35 cellular contexts compared by ENCODE assay signal in the genomic region with DNA sequence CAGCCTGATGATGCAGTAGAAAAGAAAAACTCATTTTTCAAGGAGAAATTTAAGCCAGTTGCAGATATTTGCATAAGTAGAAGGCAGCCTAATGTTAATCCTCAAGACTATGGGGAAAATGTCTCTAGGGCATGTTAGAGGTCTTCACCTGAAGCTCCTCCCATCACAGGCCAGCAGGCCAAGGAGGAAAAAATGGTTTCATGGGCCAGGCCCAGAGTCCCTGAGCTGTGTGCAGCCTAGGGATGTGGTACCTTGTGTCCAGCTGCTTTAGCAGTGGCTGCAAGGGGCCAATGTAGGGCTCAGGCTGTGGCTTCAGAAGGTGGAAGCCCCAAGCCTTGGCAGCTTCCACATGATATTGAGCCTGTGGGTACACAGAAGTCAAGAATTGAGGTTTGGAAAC.
"Had no signal": no experiment of that assay in that cellular context is flagged by ENCODE, and none has a peak within 500 bp of the region (broad histone marks: within the 10 kb centered on the region; RNA-seq: fewer than 3 reads in every experiment).

No MANE protein-coding gene starts in this region.

- H3K4me3 ChIP-seq: MG63 had no signal

- H3K9me3 ChIP-seq: MG63 had no signal

- DNase-seq: Karpas-422, Kasumi-1, MG63, MM.1S, MV-4-11, NCI-H1048, NCI-H1092, NCI-H1092 treated with DMSO at 0.1 percent for 48 hours, NCI-H1105, NCI-H1105 treated with DMSO at 0.1 percent for 48 hours, NCI-H1417, NCI-H1417 treated with DMSO at 0.1 percent for 48 hours, NCI-H1436, NCI-H1436 treated with DMSO at 0.1 percent for 48 hours, NCI-H146, NCI-H1694, NCI-H1694 treated with DMSO at 0.1 percent for 48 hours, NCI-H187, NCI-H187 treated with DMSO at 0.1 percent for 48 hours, NCI-H1930, NCI-H2029, NCI-H2029 treated with DMSO at 0.1 percent for 48 hours, NCI-H2081, NCI-H2081 treated with DMSO at 0.1 percent for 48 hours, NCI-H2107, NCI-H2171, NCI-H2171 treated with DMSO at 0.1 percent for 48 hours, NCI-H2227 treated with DMSO at 0.1 percent for 48 hours, NCI-H226, NCI-H345, NCI-H446, NCI-H446 treated with DMSO at 0.1 percent for 48 hours, NCI-H510A, NCI-H510A treated with DMSO at 0.1 percent for 48 hours, NCI-H524 had no signal

- H3K36me3 ChIP-seq: MG63 had no signal

- H3K27me3 ChIP-seq: MG63 had no signal
